ENCODE assay signal across 25 cellular contexts in the genomic region with DNA sequence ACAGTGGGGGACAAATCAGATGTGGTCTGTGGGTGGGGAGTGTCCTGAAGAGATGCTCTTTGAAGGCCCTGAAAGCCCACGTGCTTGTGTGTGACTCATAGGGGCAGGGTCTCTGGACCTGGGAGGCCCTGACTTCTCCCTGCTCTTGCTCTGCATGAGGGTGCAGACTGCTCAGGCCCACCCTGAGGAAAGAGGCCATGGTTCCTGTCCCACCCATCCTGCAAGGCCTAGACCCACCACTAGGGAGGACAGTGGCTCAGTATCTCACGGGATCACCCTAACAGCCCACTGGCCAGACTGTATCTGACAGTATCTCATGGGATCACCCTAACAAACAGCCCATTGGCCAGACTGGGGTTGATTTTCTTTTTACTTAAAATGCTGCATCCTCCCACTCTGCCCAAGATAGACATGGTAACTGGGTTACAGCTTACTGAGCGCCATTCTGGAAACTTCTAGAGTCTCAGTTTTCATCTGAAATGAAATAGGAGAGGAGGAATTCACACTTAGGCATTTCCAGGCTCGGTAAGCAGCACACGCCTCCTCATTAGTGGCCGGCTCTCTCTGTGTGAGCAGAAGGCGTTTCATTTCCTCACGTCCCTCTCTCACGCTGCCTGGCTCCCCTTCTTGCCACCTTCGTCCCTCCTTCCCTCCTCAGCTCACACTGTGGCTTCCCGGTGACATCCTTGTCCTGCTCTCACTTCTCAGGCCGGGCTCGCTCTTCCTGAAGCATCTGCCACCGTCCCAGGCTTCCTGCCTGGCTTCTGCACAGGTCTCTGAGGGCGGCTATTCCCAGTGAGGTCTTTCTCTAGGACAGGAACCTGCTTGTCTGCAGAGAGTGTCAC.
DNase-seq lines count a peak whose midpoint lies in the region; ATAC-seq and TF ChIP-seq lines count a peak whose summit lies in the region.
"Had no signal": no experiment of that assay in that cellular context is flagged by ENCODE, and none has a peak within 500 bp of the region (broad histone marks: within the 10 kb centered on the region; RNA-seq: fewer than 3 reads in every experiment).

No MANE protein-coding gene starts in this region.

- H3K27ac ChIP-seq in OCI-LY7 (ENCODE audit: low read depth, low read length, poor library complexity, severe bottlenecking): no peak overlapping the region
- H3K27ac ChIP-seq: A549, ascending aorta, Peyer's patch, SJSA1, spleen, testis, vagina had no signal

- no peaks in the 10 kb centered on the region for H3K9me3 ChIP-seq in OCI-LY7 (ENCODE audit: low read length)
- H3K9me3 ChIP-seq: Caco-2, testis, vagina had no signal

- H3K4me1 Mint-ChIP-seq in activated CD4-positive, alpha-beta T cell treated with anti-CD3 and anti-CD28 coated beads, Interleukin-2, amount 10 ng/mL, durations not matched to agents 24 days and 14 days: no peaks in the 10 kb centered on the region
- peaks cover 0 to 1% of the 10 kb centered on the region in 2 donors for H3K4me1 Mint-ChIP-seq in stimulated activated naive B cell treated with anti-CD40 and anti-IgM and Interleukin-4, amounts not matched to agents 10 μg/mL and 1 μg/mL and 100 μg/mL, for 72 hours
- no peaks in the 10 kb centered on the region for H3K4me1 Mint-ChIP-seq in activated T-cell treated with anti-CD3 and anti-CD28 coated beads, Interleukin-2, amount 50 U/mL, for 72 hours (ENCODE audit: low read depth)
- H3K4me1 Mint-ChIP-seq: stimulated activated memory B cell treated with anti-CD40 and anti-IgM and Interleukin-4, amounts not matched to agents 10 μg/mL and 1 μg/mL and 100 μg/mL, for 72 hours had no signal

- no peak overlapping the region for H3K4me3 Mint-ChIP-seq in activated CD4-positive, alpha-beta T cell treated with anti-CD3 and anti-CD28 coated beads, Interleukin-2, amount 10 ng/mL, durations not matched to agents 24 days and 14 days
- H3K4me3 Mint-ChIP-seq in stimulated activated naive B cell treated with anti-CD40 and anti-IgM and Interleukin-4, amounts not matched to agents 10 μg/mL and 1 μg/mL and 100 μg/mL, for 72 hours: no peak overlapping the region
- H3K4me3 Mint-ChIP-seq in activated T-cell treated with anti-CD3 and anti-CD28 coated beads, Interleukin-2, amount 50 U/mL, for 72 hours: no peak overlapping the region
- H3K4me3 Mint-ChIP-seq: stimulated activated memory B cell treated with anti-CD40 and anti-IgM and Interleukin-4, amounts not matched to agents 10 μg/mL and 1 μg/mL and 100 μg/mL, for 72 hours; T-helper 2 cell treated with Interferon-gamma antibody and Interleukin-4, amounts not matched to agents 5 μg/mL and 100 μg/mL, for 36 hours had no signal

- H3K27me3 ChIP-seq in kidney epithelial cell (ENCODE audit: control insufficient read depth, insufficient read depth, low read length): no peaks in the 10 kb centered on the region
- H3K27me3 ChIP-seq: ascending aorta, Peyer's patch, SJSA1, testis, vagina had no signal

- ATAC-seq in stimulated activated naive B cell treated with anti-CD40 and anti-IgM and Interleukin-4, amounts not matched to agents 10 μg/mL and 1 μg/mL and 100 μg/mL, for 72 hours (replicated peaks): peak; percentile 19 to 38
- no peak for ATAC-seq in activated T-cell treated with anti-CD3 and anti-CD28 coated beads, Interleukin-2, amount 50 U/mL, for 72 hours (replicated peaks in 1 of 2)
- ATAC-seq: stimulated activated memory B cell treated with anti-CD40 and anti-IgM and Interleukin-4, amounts not matched to agents 10 μg/mL and 1 μg/mL and 100 μg/mL, for 72 hours had no signal

- POLR2A ChIA-PET in OCI-LY7 (lab: Charles Lee): no interaction called here

- H3K4me3 ChIP-seq in OCI-LY7 (ENCODE audit: low read depth, low read length, poor library complexity, severe bottlenecking) (no peak overlapping the region), kidney epithelial cell (ENCODE audit: low read depth, low read length) (no peak overlapping the region)
- H3K4me3 ChIP-seq: A549, ascending aorta, Peyer's patch, SJSA1, spleen, testis, vagina had no signal

- BruUV-seq in OCI-LY7 (replicated peaks; lab: Mats Ljungman, UMichigan): no TSS peak

- intact Hi-C loops in activated CD4-positive, alpha-beta T cell treated with anti-CD3 and anti-CD28 coated beads, Interleukin-2, amount 10 ng/mL, durations not matched to agents 24 days and 14 days (cut with micrococcal nuclease): no loop called here
- intact Hi-C loops in OCI-LY7 (cut with micrococcal nuclease; ENCODE audit: unreplicated experiment): no loop called here

- no peak overlapping the region for H3K4me2 ChIP-seq in OCI-LY7 (ENCODE audit: low read length)
- H3K4me2 ChIP-seq: A549 had no signal

- no peaks in the 10 kb centered on the region for H3K79me2 ChIP-seq in OCI-LY7 (ENCODE audit: insufficient read depth, low read depth, low read length)

- no peak; the same call in 1 of the 2 replicates for TF ChIP-seq CTCF in OCI-LY7 (conservative IDR thresholded peaks at IDR 0.05; ENCODE audit: low read length)
- TF ChIP-seq CTCF in kidney epithelial cell (IDR thresholded peaks at IDR 0.05; ENCODE audit: insufficient read depth, low read length, poor library complexity, severe bottlenecking): peak; percentile 1

- no peaks in the 10 kb centered on the region for H3K36me3 Mint-ChIP-seq in activated CD4-positive, alpha-beta T cell treated with anti-CD3 and anti-CD28 coated beads, Interleukin-2, amount 10 ng/mL, durations not matched to agents 24 days and 14 days (ENCODE audit: low read depth)
- peaks cover 0 to 1% of the 10 kb centered on the region in 2 donors for H3K36me3 Mint-ChIP-seq in stimulated activated naive B cell treated with anti-CD40 and anti-IgM and Interleukin-4, amounts not matched to agents 10 μg/mL and 1 μg/mL and 100 μg/mL, for 72 hours
- H3K36me3 Mint-ChIP-seq in activated T-cell treated with anti-CD3 and anti-CD28 coated beads, Interleukin-2, amount 50 U/mL, for 72 hours (ENCODE audit: insufficient read depth in 2 of 2): peaks cover 0 to 2% of the 10 kb centered on the region in 2 donors
- H3K36me3 Mint-ChIP-seq: stimulated activated memory B cell treated with anti-CD40 and anti-IgM and Interleukin-4, amounts not matched to agents 10 μg/mL and 1 μg/mL and 100 μg/mL, for 72 hours had no signal

- H3K9me2 ChIP-seq in OCI-LY7 (ENCODE audit: insufficient read depth, low read length): no peaks in the 10 kb centered on the region

- H2AFZ ChIP-seq in OCI-LY7 (ENCODE audit: low read length): no peak overlapping the region

- H3K36me3 ChIP-seq in OCI-LY7 (ENCODE audit: insufficient read depth, low read length) (no peaks in the 10 kb centered on the region), kidney epithelial cell (ENCODE audit: control insufficient read depth, insufficient read depth, low read length) (no peaks in the 10 kb centered on the region)
- H3K36me3 ChIP-seq: ascending aorta, Peyer's patch, SJSA1, spleen, vagina had no signal

- no peak overlapping the region for H3K27ac Mint-ChIP-seq in activated CD4-positive, alpha-beta T cell treated with anti-CD3 and anti-CD28 coated beads, Interleukin-2, amount 10 ng/mL, durations not matched to agents 24 days and 14 days
- H3K27ac Mint-ChIP-seq in stimulated activated naive B cell treated with anti-CD40 and anti-IgM and Interleukin-4, amounts not matched to agents 10 μg/mL and 1 μg/mL and 100 μg/mL, for 72 hours: no peak overlapping the region
- no peak overlapping the region for H3K27ac Mint-ChIP-seq in activated T-cell treated with anti-CD3 and anti-CD28 coated beads, Interleukin-2, amount 50 U/mL, for 72 hours
- H3K27ac Mint-ChIP-seq: stimulated activated memory B cell treated with anti-CD40 and anti-IgM and Interleukin-4, amounts not matched to agents 10 μg/mL and 1 μg/mL and 100 μg/mL, for 72 hours; T-helper 2 cell treated with Interferon-gamma antibody and Interleukin-4, amounts not matched to agents 5 μg/mL and 100 μg/mL, for 36 hours had no signal

- CTCF ChIA-PET in OCI-LY7 (lab: Charles Lee; ENCODE audit: unreplicated experiment): no interaction called here

- DNase-seq in activated CD4-positive, alpha-beta T cell treated with anti-CD3 and anti-CD28 coated beads for 48 hours: peak; percentile 3
- DNase-seq in activated CD4-positive, alpha-beta T cell treated with anti-CD3 and anti-CD28 coated beads, Interleukin-2, amount 10 ng/mL, durations not matched to agents 24 days and 14 days: no peak
- DNase-seq in OCI-LY7 (ENCODE audit: low spot score) (peak; percentile 1), kidney epithelial cell (ENCODE audit: low read depth) (no peak), foreskin melanocyte (no peak)
- DNase-seq in stimulated activated naive B cell treated with anti-CD40 and anti-IgM and Interleukin-4, amounts not matched to agents 10 μg/mL and 1 μg/mL and 100 μg/mL, for 72 hours: no peak
- DNase-seq in activated T-cell treated with anti-CD3 and anti-CD28 coated beads, Interleukin-2, amount 50 U/mL, for 72 hours: no peak
- no peak for DNase-seq in stimulated activated naive CD4-positive, alpha-beta T cell treated with Interleukin-2 at 50 U/mL for 16 hours (lab: John Stamatoyannopoulos, UW)
- DNase-seq: activated naive CD4-positive, alpha-beta T cell treated with anti-CD3 and anti-CD28 coated beads, Interleukin-2, amount 50 U/mL, for 16 hours; Caco-2; caudate nucleus; mammary epithelial cell; NCI-H2081 treated with DMSO at 0.1 percent for 48 hours; NCI-H446; Peyer's patch; retina; stimulated activated CD4-positive, alpha-beta T cell treated with anti-CD3 and anti-CD28 coated beads, Interleukin-2, amount 100 ng/mL, for 48 hours; testis had no signal

- H3K4me1 ChIP-seq in OCI-LY7 (ENCODE audit: insufficient read depth, low read length, poor library complexity, severe bottlenecking): no peaks in the 10 kb centered on the region
- H3K4me1 ChIP-seq: A549, ascending aorta, Caco-2, Peyer's patch, SJSA1, spleen, testis, vagina had no signal

- H4K20me1 ChIP-seq in OCI-LY7 (ENCODE audit: insufficient read depth, low read length): no peaks in the 10 kb centered on the region

- no peaks in the 10 kb centered on the region for H3K27me3 Mint-ChIP-seq in activated CD4-positive, alpha-beta T cell treated with anti-CD3 and anti-CD28 coated beads, Interleukin-2, amount 10 ng/mL, durations not matched to agents 24 days and 14 days
- H3K27me3 Mint-ChIP-seq in stimulated activated naive B cell treated with anti-CD40 and anti-IgM and Interleukin-4, amounts not matched to agents 10 μg/mL and 1 μg/mL and 100 μg/mL, for 72 hours: peaks cover 0 to 4% of the 10 kb centered on the region in 2 donors
- no peaks in the 10 kb centered on the region for H3K27me3 Mint-ChIP-seq in activated T-cell treated with anti-CD3 and anti-CD28 coated beads, Interleukin-2, amount 50 U/mL, for 72 hours (ENCODE audit: low read depth)

- H3K9me3 Mint-ChIP-seq in activated CD4-positive, alpha-beta T cell treated with anti-CD3 and anti-CD28 coated beads, Interleukin-2, amount 10 ng/mL, durations not matched to agents 24 days and 14 days: peaks cover 1% of the 10 kb centered on the region
- H3K9me3 Mint-ChIP-seq in stimulated activated naive B cell treated with anti-CD40 and anti-IgM and Interleukin-4, amounts not matched to agents 10 μg/mL and 1 μg/mL and 100 μg/mL, for 72 hours: peaks cover 4% of the 10 kb centered on the region in 2 donors
- peaks cover 2 to 4% of the 10 kb centered on the region in 2 donors for H3K9me3 Mint-ChIP-seq in activated T-cell treated with anti-CD3 and anti-CD28 coated beads, Interleukin-2, amount 50 U/mL, for 72 hours

Comparison
In these comparisons a context has a peak if more than half of its experiments do, and no peak if none do; other contexts are left out.
1. DNase-seq: peak in activated CD4-positive, alpha-beta T cell treated with anti-CD3 and anti-CD28 coated beads for 48 hours (single experiment) and OCI-LY7 (single experiment); none in activated CD4-positive, alpha-beta T cell treated with anti-CD3 and anti-CD28 coated beads, Interleukin-2, amount 10 ng/mL, durations not matched to agents 24 days and 14 days (single experiment), kidney epithelial cell (single experiment), stimulated activated naive B cell treated with anti-CD40 and anti-IgM and Interleukin-4, amounts not matched to agents 10 μg/mL and 1 μg/mL and 100 μg/mL, for 72 hours (single experiment), activated T-cell treated with anti-CD3 and anti-CD28 coated beads, Interleukin-2, amount 50 U/mL, for 72 hours (0 of 2), stimulated activated naive CD4-positive, alpha-beta T cell treated with Interleukin-2 at 50 U/mL for 16 hours (single experiment) and foreskin melanocyte (single experiment).
2. ATAC-seq: peak in stimulated activated naive B cell treated with anti-CD40 and anti-IgM and Interleukin-4, amounts not matched to agents 10 μg/mL and 1 μg/mL and 100 μg/mL, for 72 hours (2 of 2); none in activated T-cell treated with anti-CD3 and anti-CD28 coated beads, Interleukin-2, amount 50 U/mL, for 72 hours (0 of 2).